12 cellular contexts compared by ENCODE assay signal in the genomic region with DNA sequence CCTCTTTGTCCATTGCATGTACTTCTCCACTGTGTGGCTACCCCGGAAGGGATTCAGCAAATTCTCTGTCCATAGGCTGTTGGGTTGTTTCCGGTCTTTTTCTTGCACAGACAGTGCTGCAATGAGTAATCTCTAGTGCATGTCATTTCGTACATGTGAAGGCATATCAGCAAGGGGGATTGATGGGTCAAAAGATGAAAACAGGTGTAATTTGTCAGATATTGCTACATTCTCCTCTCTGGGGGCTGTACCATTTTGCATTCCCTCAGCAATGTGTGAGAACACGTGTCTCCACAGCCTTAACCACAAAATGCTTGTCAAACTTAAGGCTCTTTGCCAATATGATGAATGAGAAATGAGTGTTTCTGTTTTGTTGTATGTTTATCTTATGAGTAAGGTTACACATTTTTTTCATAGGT.
DNase-seq lines count a peak whose midpoint lies in the region; ATAC-seq and FAIRE-seq lines count a peak whose summit lies in the region.
"Had no signal": no experiment of that assay in that cellular context is flagged by ENCODE, and none has a peak within 500 bp of the region (broad histone marks: within the 10 kb centered on the region; RNA-seq: fewer than 3 reads in every experiment).

No MANE protein-coding gene starts in this region.

- peak overlapping the region; percentile 8 for H3K4me2 ChIP-seq in Karpas-422 (ENCODE audit: low read depth, low read length, poor library complexity, severe bottlenecking)

- no peaks in the 10 kb centered on the region for H3K9me2 ChIP-seq in Karpas-422 (replicated peaks; ENCODE audit: insufficient read depth, low read length)

- H3K36me3 ChIP-seq in Karpas-422 (ENCODE audit: insufficient read depth, low read length), result no peaks in the 10 kb centered on the region
- H3K36me3 ChIP-seq: SJSA1 had no signal

- ATAC-seq in GM19043 (IDR thresholded peaks at IDR 0.05; ENCODE audit: low read depth, unreplicated experiment), result peak; percentile 33
- ATAC-seq: activated CD8-positive, alpha-beta T cell treated with anti-CD3 and anti-CD28 coated beads, Interleukin-2, amount 10 ng/mL, durations not matched to agents 7 days and 5 days had no signal

- no peak overlapping the region for H3K9ac ChIP-seq in Karpas-422 (ENCODE audit: low read length)

- no peaks in the 10 kb centered on the region for H3K79me2 ChIP-seq in Karpas-422 (ENCODE audit: low read length)

- H2AFZ ChIP-seq in Karpas-422 (ENCODE audit: low read length), result no peak overlapping the region

- H3K4me1 ChIP-seq in Karpas-422 (ENCODE audit: low read length), result peaks cover 34% of the 10 kb centered on the region

- no peak overlapping the region for H3K4me3 ChIP-seq in Karpas-422 (ENCODE audit: low read length)
- H3K4me3 ChIP-seq: SJSA1 had no signal

- FAIRE-seq in frontal cortex (lab: Jason Lieb, UNC), result no peak

- H3K27ac ChIP-seq in Karpas-422 (ENCODE audit: low read length) (no peak overlapping the region), epithelial cell of prostate (no peak overlapping the region)
- H3K27ac ChIP-seq: SJSA1 had no signal

- H3K9me3 ChIP-seq in Karpas-422 (ENCODE audit: low read length), result peaks cover 6% of the 10 kb centered on the region
- H3K9me3 ChIP-seq: SJSA1 had no signal

- no peaks in the 10 kb centered on the region; the same call in 1 of the 2 replicates for H3K27me3 ChIP-seq in Karpas-422 (ENCODE audit: low read length)
- H3K27me3 ChIP-seq: SJSA1 had no signal

- DNase-seq in AG08396 (ENCODE audit: low spot score), result peak; percentile 32
- DNase-seq in Karpas-422, result peak; percentile 43
- peak; percentile 79 for DNase-seq in epithelial cell of prostate (ENCODE audit: low read depth, low spot score)
- DNase-seq in frontal cortex (ENCODE audit: low spot score in 2 of 2), result no peak
- no peak for DNase-seq in stimulated activated CD4-positive, alpha-beta T cell treated with anti-CD3 and anti-CD28 coated beads, Interleukin-2, amount 100 ng/mL, for 24 hours
- no peak for DNase-seq in NAMALWA (ENCODE audit: low spot score)
- no peak for DNase-seq in SW480 (ENCODE audit: low spot score)
- DNase-seq: activated CD8-positive, alpha-beta T cell treated with anti-CD3 and anti-CD28 coated beads, Interleukin-2, amount 10 ng/mL, durations not matched to agents 7 days and 5 days; NCI-H1694 treated with DMSO at 0.1 percent for 48 hours; nucleus accumbens had no signal

- peaks cover 6% of the 10 kb centered on the region; the same call in 1 of the 2 replicates for H4K20me1 ChIP-seq in Karpas-422 (ENCODE audit: insufficient read depth, low read depth, low read length)

Comparison
In these comparisons a context has a peak if more than half of its experiments do, and no peak if none do; other contexts are left out.
1. DNase-seq: peak in AG08396 (single experiment), Karpas-422 (single experiment) and epithelial cell of prostate (single experiment); none in frontal cortex (0 of 2), stimulated activated CD4-positive, alpha-beta T cell treated with anti-CD3 and anti-CD28 coated beads, Interleukin-2, amount 100 ng/mL, for 24 hours (0 of 2), NAMALWA (single experiment) and SW480 (single experiment).